In the genomic region with DNA sequence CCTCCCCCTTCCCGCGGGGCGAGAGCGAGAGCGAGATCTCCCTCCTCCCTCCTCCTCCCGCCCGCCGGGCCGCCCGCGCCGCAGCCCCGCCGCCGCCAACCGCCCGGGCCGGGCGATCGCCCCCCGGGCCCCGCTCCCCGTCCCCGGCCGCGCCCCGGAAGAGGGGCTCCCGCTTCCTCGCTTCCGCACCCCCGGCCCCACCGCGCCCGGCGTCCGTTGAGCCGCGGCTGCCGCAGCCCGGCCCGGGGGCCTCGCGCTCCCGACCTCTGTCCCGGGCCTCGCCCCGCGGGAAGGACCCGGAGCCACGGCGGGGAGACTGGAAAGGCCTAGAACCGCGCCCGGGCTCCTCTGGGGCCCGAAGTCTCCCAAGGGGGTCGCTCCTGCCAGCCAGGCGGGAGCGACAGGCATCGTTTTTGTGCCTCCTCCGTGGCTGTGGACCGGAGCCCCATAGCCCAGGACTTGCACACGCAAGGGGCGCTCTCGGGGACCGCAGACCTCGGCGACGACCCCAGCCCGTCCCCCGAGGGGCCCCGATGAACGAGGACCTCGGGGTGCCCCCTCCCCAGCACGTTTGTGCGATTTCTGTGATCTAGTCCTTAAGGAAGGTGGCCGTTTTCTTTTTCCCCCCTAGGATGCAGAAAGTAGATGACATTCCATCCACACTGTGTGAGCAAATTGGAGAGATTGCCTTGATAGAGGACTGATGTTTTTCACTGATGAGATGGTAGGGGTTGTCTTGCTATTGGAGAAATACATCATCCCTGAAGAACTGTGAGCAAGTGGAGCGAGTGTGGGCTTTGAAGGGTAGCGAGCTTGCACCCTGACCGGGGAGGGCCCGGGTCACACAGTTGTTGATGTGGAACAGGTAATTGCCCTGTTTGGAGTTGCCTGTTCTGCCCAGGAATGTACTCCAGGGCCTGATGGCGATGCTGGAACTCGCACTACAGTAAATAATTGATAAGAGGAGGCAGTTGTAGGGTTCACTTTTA, we compare ENCODE assay signal across 8 cellular contexts. TPM values are rescaled to one million over a fixed set of nuclear protein-coding genes. Genes with fewer than 3 reads are reported as not detected.
DNase-seq lines count a peak whose midpoint lies in the region; ATAC-seq and TF ChIP-seq lines count a peak whose summit lies in the region.

No MANE protein-coding gene starts in this region.

- peak overlapping the region; percentile 100 for H3K27ac ChIP-seq in caudate nucleus (ENCODE audit: low read depth, low read length)
- H3K27ac ChIP-seq in transverse colon, result peak overlapping the region; percentile 88 to 98 (median 98)

- H3K4me1 ChIP-seq in transverse colon, result peaks cover 16 to 46% (median 40%) of the 10 kb centered on the region in 4 donors

- in situ Hi-C loops in transverse colon (cut with MboI; ENCODE audit: low pct_ligation_motif_present in 1 of 4, low pct_unique_long_range_greater_than_20kb in 1 of 4, low sequenced_read_pairs in 3 of 4), result no loop called here

- TF ChIP-seq CTCF in transverse colon (IDR thresholded peaks at IDR 0.05), result peak in 3 of 5 experiments; percentile 1 to 27 (median 26)

- TF ChIP-seq EP300 in transverse colon (IDR thresholded peaks at IDR 0.05; ENCODE audit: low read depth), result no peak

- TF ChIP-seq POLR2A in GM10847 (IDR thresholded peaks at IDR 0.05; ENCODE audit: extremely low read depth, insufficient read length) (peak; percentile 63), transverse colon (IDR thresholded peaks at IDR 0.05) (peak; percentile 15)

- DNase-seq in NCI-H2171 treated with DMSO at 0.1 percent for 48 hours (lab: John Stamatoyannopoulos, UW) (peak; percentile 44), caudate nucleus (lab: John Stamatoyannopoulos, UW) (peak in 9 of 61 donors; percentile 33 to 68 (median 54)), medulla oblongata (ENCODE audit: extremely low spot score) (peak; percentile 37), transverse colon (peak; percentile 35), NCI-H345 treated with DMSO at 0.1 percent for 48 hours (lab: John Stamatoyannopoulos, UW; ENCODE audit: unreplicated experiment) (no peak)

- H3K27me3 ChIP-seq in transverse colon, result no peaks in the 10 kb centered on the region

- no peaks in the 10 kb centered on the region for H3K36me3 ChIP-seq in transverse colon

- peak; percentile 2 for ATAC-seq in GM21717 (IDR thresholded peaks at IDR 0.05; ENCODE audit: unreplicated experiment)
- no peak for ATAC-seq in GM19328 (IDR thresholded peaks at IDR 0.05; ENCODE audit: unreplicated experiment)

- intact Hi-C loops in transverse colon (cut with DNase I; ENCODE audit: low total_unique reads), result no loop called here

- H3K4me3 ChIP-seq in transverse colon, result peak overlapping the region; percentile 95 to 100 (median 97)

- 3 to 40% methylated on average over 1 to 37 of the region's 82 CpGs for WGBS in transverse colon (ENCODE audit: low coverage in 1 of 2), 2 donors

- H3K9me3 ChIP-seq in transverse colon, result no peaks in the 10 kb centered on the region

RNA-seq across cellular contexts. Expression of a gene that starts 0.6 kb away (rescaled TPM):
- 10 to 100 TPM; 15.3 to 25.1 (median 18.7) TPM for total RNA-seq in transverse colon

RNA-seq across cellular contexts. Expression of a gene that starts 15.5 kb away (rescaled TPM):
- total RNA-seq in transverse colon, result not detected
